Comparison of ENCODE assay signal across 8 cellular contexts in the genomic region with DNA sequence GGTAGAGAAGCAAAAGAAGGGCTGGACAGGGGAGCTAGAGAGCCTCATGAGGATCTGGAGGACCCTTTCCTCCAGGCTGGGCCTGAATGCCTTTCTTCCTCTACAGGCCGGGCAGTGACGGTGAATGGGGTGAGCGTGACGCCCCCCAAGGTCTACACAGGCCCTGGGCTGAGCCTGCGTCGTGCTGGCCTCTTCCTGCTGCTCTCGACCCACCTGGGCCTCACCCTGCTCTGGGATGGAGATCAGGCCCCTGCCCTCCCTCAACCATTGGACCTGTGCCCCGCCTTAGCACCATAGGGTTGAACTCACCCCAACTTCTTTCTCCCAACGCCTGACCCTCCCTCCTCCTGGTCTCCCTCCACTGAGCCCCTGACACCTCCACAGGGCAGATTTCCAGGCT. TPM values are rescaled to one million over a fixed set of nuclear protein-coding genes. Genes with fewer than 3 reads are reported as not detected.
"Had no signal": no experiment of that assay in that cellular context is flagged by ENCODE, and none has a peak within 500 bp of the region (broad histone marks: within the 10 kb centered on the region; RNA-seq: fewer than 3 reads in every experiment).

No MANE protein-coding gene starts in this region.

- H3K4me3 ChIP-seq: GM12878 had no signal

- DNase-seq: GDM1, GF-D8 had no signal

- FAIRE-seq: G401.6, GM12878, GM12891, GM12892, GM18507, GM19239 had no signal

- ATAC-seq: GM12878 had no signal

RNA-seq across cellular contexts. Expression of a gene that starts 12.6 kb away (rescaled TPM):
- total RNA-seq: GM12878 had no signal
- polyA plus RNA-seq: GM12878 had no signal
